Comparison of ENCODE assay signal across 8 cellular contexts in the genomic region with DNA sequence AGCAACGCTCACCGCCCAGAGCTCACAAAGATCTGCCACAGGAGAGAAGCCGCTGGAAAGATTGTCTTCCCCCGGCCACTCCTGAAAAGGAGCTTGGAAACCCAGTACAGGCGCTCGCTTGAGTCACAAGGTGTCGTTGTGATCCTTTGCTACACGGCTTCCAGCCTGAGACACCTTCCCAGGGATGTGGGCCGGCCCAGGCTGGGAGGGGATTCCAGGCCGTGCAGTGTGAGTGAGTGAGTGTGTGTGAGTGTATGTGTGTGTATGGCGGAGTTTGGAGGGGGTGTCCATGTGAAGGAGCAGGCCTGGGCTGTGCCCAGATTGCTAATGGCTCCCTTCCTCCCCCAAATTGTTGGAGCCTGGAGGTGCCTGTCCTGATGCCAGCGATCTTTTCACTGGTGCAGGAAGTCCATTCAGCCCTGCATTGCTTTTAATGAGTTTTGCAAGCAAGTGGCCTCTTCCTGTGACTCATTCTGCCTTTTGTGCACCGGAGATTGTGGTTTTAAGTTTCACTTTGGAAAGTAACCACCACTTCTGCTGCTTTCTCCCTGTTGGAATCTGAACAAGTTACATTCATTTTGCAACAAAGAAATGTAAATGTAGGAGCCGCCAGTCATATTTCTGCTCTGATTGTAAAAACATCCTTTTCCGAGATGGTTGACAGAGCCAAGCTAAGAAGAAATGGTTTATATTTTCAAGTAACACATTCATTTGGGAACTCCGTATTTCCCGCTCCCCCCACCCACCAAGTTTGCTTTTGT.
A peak's percentile ranks its signal among the peaks of the same experiment; 100 is the strongest.
DNase-seq lines count a peak whose midpoint lies in the region; ATAC-seq and TF ChIP-seq lines count a peak whose summit lies in the region.

No MANE protein-coding gene starts in this region.

- H3K36me3 ChIP-seq in adipocyte (ENCODE audit: control insufficient read depth, insufficient read depth, low read length, severe bottlenecking) (peaks cover 33% of the 10 kb centered on the region), heart right ventricle (peaks cover 0 to 24% (median 8%) of the 10 kb centered on the region in 9 donors), aorta (ENCODE audit: control insufficient read depth in 1 of 2, insufficient read depth in 2 of 2, low read length in 1 of 2) (no peaks in the 10 kb centered on the region)

- in situ Hi-C loops in G401 (cut with HindIII; ENCODE audit: low sequenced_read_pairs) (no loop called here), KBM-7 (cut with MboI; ENCODE audit: low pct_unique_long_range_greater_than_20kb, low sequenced_read_pairs) (loop anchor here (25.0 kb wide), 1 partner anchor 1182 kb away; no protein-coding TSS in a partner anchor)

- H3K4me3 ChIP-seq in adipocyte (ENCODE audit: low read length) = peak overlapping the region; percentile 73
- H3K4me3 ChIP-seq in heart right ventricle = peak overlapping the region in 7 of 10 donors; percentile 25 to 45 (median 29)
- H3K4me3 ChIP-seq in aorta (ENCODE audit: low read length in 2 of 2) = peak overlapping the region; percentile 25 to 65

- 20 to 31% methylated on average over 17 of the region's 17 CpGs for WGBS in heart right ventricle, 2 donors
- 0 to 1% methylated on average over 17 of the region's 17 CpGs for WGBS in aorta, 2 donors

- H3K9ac ChIP-seq in adipocyte (ENCODE audit: low read length) = peak overlapping the region; percentile 76

- peak overlapping the region; percentile 21 to 90 (median 75) for H3K27ac ChIP-seq in heart right ventricle
- H3K27ac ChIP-seq in aorta (ENCODE audit: low read depth in 1 of 2, low read length in 2 of 2) = peak overlapping the region in 1 of 2 donors; percentile 91

- intact Hi-C loops in heart right ventricle (cut with DNase I) = loop anchor here (1.0 to 10.0 kb wide), 11 partner anchors 885 to 1179 kb away; a partner anchor contains a TSS
- intact Hi-C loops in aorta (cut with DNase I) = loop anchor here (1.0 to 10.0 kb wide), 5 partner anchors 33 to 1177 kb away; a partner anchor contains a TSS

- no peaks in the 10 kb centered on the region for H3K27me3 ChIP-seq in adipocyte (replicated peaks; ENCODE audit: control insufficient read depth, insufficient read depth, low read length)
- H3K27me3 ChIP-seq in heart right ventricle = no peaks in the 10 kb centered on the region
- no peaks in the 10 kb centered on the region for H3K27me3 ChIP-seq in aorta (ENCODE audit: control insufficient read depth in 1 of 2, insufficient read depth in 2 of 2, low read length in 1 of 2)

- DNase-seq in G401 (ENCODE audit: low spot score) (peak; percentile 67), KBM-7 (peak; percentile 94), SIG-M5 treated with dmso at 0.1 percent for 504 hours (lab: John Stamatoyannopoulos, UW; ENCODE audit: unreplicated experiment) (peak; percentile 99), adipocyte (ENCODE audit: low read depth) (peak; percentile 95), heart right ventricle (peak; percentile 51 to 69), pons (ENCODE audit: low spot score) (peak; percentile 82), aorta (peak; percentile 79 to 82)

- peak in 6 of 9 donors; percentile 20 to 58 (median 44) for TF ChIP-seq CTCF in heart right ventricle (IDR thresholded peaks at IDR 0.05)

- ATAC-seq in GM21786 (IDR thresholded peaks at IDR 0.05; ENCODE audit: unreplicated experiment) (peak; percentile 75), heart right ventricle (peak; percentile 78 to 93 (median 89)), aorta (ENCODE audit: low FRiP score) (peak; percentile 85)

- H3K4me1 ChIP-seq in adipocyte (ENCODE audit: control insufficient read depth, insufficient read depth, low read length) (peaks cover 22% of the 10 kb centered on the region), heart right ventricle (peaks cover 8 to 47% (median 29%) of the 10 kb centered on the region in 9 donors), aorta (ENCODE audit: control insufficient read depth in 1 of 2, insufficient read depth in 2 of 2, low read length in 2 of 2) (no peaks in the 10 kb centered on the region)

- peaks cover 4% of the 10 kb centered on the region for H3K9me3 ChIP-seq in adipocyte (ENCODE audit: control insufficient read depth, low read length)
- peaks cover 0 to 11% (median 0%) of the 10 kb centered on the region in 11 donors for H3K9me3 ChIP-seq in heart right ventricle
- H3K9me3 ChIP-seq in aorta (ENCODE audit: control insufficient read depth, low read length) = no peaks in the 10 kb centered on the region
